In genomic region chr6:26507658-26508057, GRCh38 we compare ENCODE assay signal across 34 cellular contexts. TPM values are rescaled to one million over a fixed set of nuclear protein-coding genes. Genes with fewer than 3 reads are reported as not detected.
"Had no signal": no experiment of that assay in that cellular context is flagged by ENCODE, and none has a peak within 500 bp of the region (broad histone marks: within the 10 kb centered on the region; RNA-seq: fewer than 3 reads in every experiment).

No MANE protein-coding gene starts in this region.

- DNase-seq: activated B cell treated with CpG ODN at 0.5 μM for 24 hours; activated CD4-positive, alpha-beta memory T cell treated with anti-CD3 and anti-CD28 coated beads for 36 hours; activated CD4-positive, alpha-beta T cell treated with anti-CD3 and anti-CD28 coated beads for 4 hours; activated CD4-positive, alpha-beta T cell treated with anti-CD3 and anti-CD28 coated beads, Interleukin-2, amount 10 ng/mL, durations not matched to agents 24 days and 14 days; activated CD4-positive, alpha-beta T cell treated with anti-CD3 and anti-CD28 coated beads, Interleukin-2, amount 50 U/mL, for 1 hour; activated CD4-positive, alpha-beta T cell treated with anti-CD3 and anti-CD28 coated beads, Interleukin-2, amount 50 U/mL, for 4 hours; activated CD4-positive, CD25-positive, alpha-beta regulatory T cell treated with anti-CD3 and anti-CD28 coated beads, Interleukin-2, amount 50 U/mL, for 72 hours; activated CD8-positive, alpha-beta memory T cell treated with anti-CD3 and anti-CD28 coated beads, Interleukin-2, amount 50 U/mL, for 4 hours; activated CD8-positive, alpha-beta T cell treated with anti-CD3 and anti-CD28 coated beads for 36 hours; activated effector memory CD4-positive, alpha-beta T cell treated with anti-CD3 and anti-CD28 coated beads, Interleukin-2, amount 50 U/mL, for 16 hours; activated gamma-delta T cell treated with Interleukin-2 at 50 U/mL for 16 hours; activated naive CD4-positive, alpha-beta T cell; activated naive CD4-positive, alpha-beta T cell treated with anti-CD3 and anti-CD28 coated beads for 36 hours; activated naive CD4-positive, alpha-beta T cell treated with anti-CD3 and anti-CD28 coated beads, Interleukin-2, amount 50 U/mL, for 16 hours; activated naive CD8-positive, alpha-beta T cell treated with anti-CD3 and anti-CD28 coated beads for 36 hours; activated T-cell treated with anti-CD3 and anti-CD28 coated beads for 4 hours; activated T-cell treated with anti-CD3 and anti-CD28 coated beads, Interleukin-2, amount 50 U/mL, for 1 hour; activated T-cell treated with anti-CD3 and anti-CD28 coated beads, Interleukin-2, amount 50 U/mL, for 4 hours; activated T-cell treated with anti-CD3 and anti-CD28 coated beads, Interleukin-2, amount 50 U/mL, for 72 hours; adrenal gland; amniotic stem cell; aorta; body of pancreas; brain microvascular endothelial cell; central memory CD4-positive, alpha-beta T cell; T-helper 2 cell; T-helper 9 cell had no signal

- ATAC-seq: activated CD8-positive, alpha-beta T cell treated with anti-CD3 and anti-CD28 coated beads for 36 hours; activated naive CD4-positive, alpha-beta T cell treated with anti-CD3 and anti-CD28 coated beads, Interleukin-2, amount 50 U/mL, for 72 hours; activated T-cell treated with anti-CD3 and anti-CD28 coated beads, Interleukin-2, amount 50 U/mL, for 4 hours; activated T-cell treated with anti-CD3 and anti-CD28 coated beads, Interleukin-2, amount 50 U/mL, for 72 hours; activated T-helper 17 cell treated with anti-CD3 and anti-CD28 coated beads, Interleukin-2, amount 50 U/mL, for 72 hours; body of pancreas had no signal

RNA-seq across cellular contexts. Expression of gene BTN1A1, which starts 7.6 kb away (rescaled TPM):
- total RNA-seq: activated CD4-positive, alpha-beta memory T cell treated with anti-CD3 and anti-CD28 coated beads for 36 hours; activated T-helper 1 cell treated with anti-CD3 and anti-CD28 coated beads, Interleukin-12 subunit alpha, Interleukin-12 subunit beta, Interleukin-2, Interleukin-4 antibody, amounts not matched to agents 30 ng/mL and 10 ng/mL and 1 ng/mL, durations not matched to agents 14 hours and 24 hours and 36 hours; adrenal gland; aorta; astrocyte; body of pancreas; breast epithelium; cardiac septum; cerebellum had no signal
- polyA plus RNA-seq: adrenal gland, aorta had no signal
